ENCODE assay signal across 17 cellular contexts in the genomic region with DNA sequence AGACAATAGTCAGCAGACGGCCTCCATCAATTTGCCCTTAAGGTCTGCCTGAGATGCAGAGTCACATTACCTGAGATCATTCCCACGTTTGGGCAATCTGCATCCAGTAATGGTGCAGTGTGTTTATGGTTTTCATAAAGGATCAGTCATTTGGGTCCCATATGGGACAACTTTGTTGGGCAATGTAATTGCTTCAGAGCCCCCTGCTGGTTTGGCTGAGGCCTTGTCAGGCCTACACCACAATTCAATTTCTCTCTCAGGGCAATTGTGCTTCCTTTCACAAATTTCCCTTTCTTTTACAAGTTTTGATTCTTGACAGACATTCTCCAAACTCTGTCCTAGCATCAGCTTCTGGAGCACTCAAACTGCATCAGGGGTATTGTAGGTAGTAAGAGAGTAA.
DNase-seq lines count a peak whose midpoint lies in the region; ATAC-seq and TF ChIP-seq lines count a peak whose summit lies in the region.
"Had no signal": no experiment of that assay in that cellular context is flagged by ENCODE, and none has a peak within 500 bp of the region (broad histone marks: within the 10 kb centered on the region; RNA-seq: fewer than 3 reads in every experiment).

No MANE protein-coding gene starts in this region.

- H3K4me2 ChIP-seq in mesenchymal stem cell (ENCODE audit: low read length, poor library complexity, severe bottlenecking), result no peak overlapping the region

- TF ChIP-seq CTCF in GM06990 (IDR thresholded peaks at IDR 0.05; ENCODE audit: insufficient read depth, low read length, poor library complexity, severe bottlenecking), result peak; percentile 5
- peak; percentile 40; the same call in 1 of the 2 replicates for TF ChIP-seq CTCF in LNCAP (IDR thresholded peaks at IDR 0.05)
- TF ChIP-seq CTCF in chondrocyte (IDR thresholded peaks at IDR 0.05), result peak; percentile 21
- TF ChIP-seq CTCF in activated CD8-positive, alpha-beta T cell treated with anti-CD3 and anti-CD28 coated beads for 36 hours (IDR thresholded peaks at IDR 0.05), result no peak
- TF ChIP-seq CTCF in right atrium auricular region (IDR thresholded peaks at IDR 0.05), result no peak

- POLR2A ChIA-PET in activated CD8-positive, alpha-beta T cell treated with anti-CD3 and anti-CD28 coated beads for 36 hours (lab: Charles Lee), result no interaction called here

- H3K4me3 ChIP-seq in GM06990 (replicated peaks; ENCODE audit: low read depth, low read length) (no peak overlapping the region), mesenchymal stem cell (ENCODE audit: insufficient read depth in 1 of 2, low read depth in 1 of 2, low read length in 2 of 2) (no peak overlapping the region), right atrium auricular region (no peak overlapping the region)
- H3K4me3 ChIP-seq: dorsolateral prefrontal cortex, GM12878, left lung, SJSA1, tibial nerve had no signal

- H3K27ac ChIP-seq in mesenchymal stem cell (ENCODE audit: low read length, poor library complexity, severe bottlenecking), result no peak overlapping the region
- no peak overlapping the region for H3K27ac ChIP-seq in substantia nigra (ENCODE audit: low read depth, low read length, poor library complexity, severe bottlenecking)
- H3K27ac ChIP-seq in right atrium auricular region, result no peak overlapping the region
- H3K27ac ChIP-seq: dorsolateral prefrontal cortex, left lung, SJSA1, tibial nerve had no signal

- H3K18ac ChIP-seq in mesenchymal stem cell (ENCODE audit: low read depth in 1 of 2, low read length in 2 of 2), result no peak overlapping the region

- no peak overlapping the region for H2BK15ac ChIP-seq in mesenchymal stem cell (ENCODE audit: low read depth, poor library complexity, severe bottlenecking)

- H3K9ac ChIP-seq in mesenchymal stem cell (ENCODE audit: low read length), result no peak overlapping the region

- no peak for ATAC-seq in activated CD8-positive, alpha-beta T cell treated with anti-CD3 and anti-CD28 coated beads for 36 hours
- ATAC-seq: GM12878, left lung had no signal

- no peak overlapping the region for H2BK120ac ChIP-seq in mesenchymal stem cell (ENCODE audit: low read depth, low read length)

- no peak overlapping the region for H2AK5ac ChIP-seq in mesenchymal stem cell (ENCODE audit: low read length, severe bottlenecking)

- H2BK12ac ChIP-seq in mesenchymal stem cell (ENCODE audit: low read length in 2 of 2), result no peak overlapping the region

- no peak overlapping the region for H3K23ac ChIP-seq in mesenchymal stem cell (ENCODE audit: low read length in 2 of 2)

- no peak overlapping the region for H3K27ac Mint-ChIP-seq in chondrocyte (ENCODE audit: unreplicated experiment)
- no peak overlapping the region for H3K27ac Mint-ChIP-seq in activated CD8-positive, alpha-beta T cell treated with anti-CD3 and anti-CD28 coated beads for 36 hours
- H3K27ac Mint-ChIP-seq: nephron progenitor cell had no signal

- H3K27me3 ChIP-seq in GM06990 (replicated peaks; ENCODE audit: control insufficient read depth, insufficient read depth, low read length), result no peaks in the 10 kb centered on the region
- H3K27me3 ChIP-seq in mesenchymal stem cell (ENCODE audit: control insufficient read depth in 1 of 2, insufficient read depth in 1 of 2, low read length in 2 of 2), result no peaks in the 10 kb centered on the region
- H3K27me3 ChIP-seq in right atrium auricular region, result no peaks in the 10 kb centered on the region
- H3K27me3 ChIP-seq: dorsolateral prefrontal cortex, left lung, SJSA1, tibial nerve had no signal

- peaks cover 15% of the 10 kb centered on the region for H3K9me3 Mint-ChIP-seq in chondrocyte (ENCODE audit: low read depth)
- peaks cover 15% of the 10 kb centered on the region for H3K9me3 Mint-ChIP-seq in activated CD8-positive, alpha-beta T cell treated with anti-CD3 and anti-CD28 coated beads for 36 hours

- H3K36me3 ChIP-seq in GM06990 (ENCODE audit: control insufficient read depth, insufficient read depth, low read length) (no peaks in the 10 kb centered on the region), mesenchymal stem cell (ENCODE audit: control insufficient read depth in 1 of 2, insufficient read depth in 2 of 2, low read depth in 1 of 2, low read length in 2 of 2) (no peaks in the 10 kb centered on the region), right atrium auricular region (no peaks in the 10 kb centered on the region)
- H3K36me3 ChIP-seq: left lung, SJSA1, tibial nerve had no signal

- H3K9me3 ChIP-seq in mesenchymal stem cell (ENCODE audit: control insufficient read depth, low read length) (peaks cover 20% of the 10 kb centered on the region), right atrium auricular region (peaks cover 0 to 22% of the 10 kb centered on the region in 2 donors)
- H3K9me3 ChIP-seq: SJSA1 had no signal

- H3K4me1 ChIP-seq in mesenchymal stem cell (ENCODE audit: control insufficient read depth, insufficient read depth, low read depth, low read length) (no peaks in the 10 kb centered on the region), right atrium auricular region (no peaks in the 10 kb centered on the region)
- H3K4me1 ChIP-seq: left lung, SJSA1, tibial nerve had no signal

- no peaks in the 10 kb centered on the region for H3K4me1 Mint-ChIP-seq in chondrocyte (ENCODE audit: low read depth)
- no peaks in the 10 kb centered on the region for H3K4me1 Mint-ChIP-seq in activated CD8-positive, alpha-beta T cell treated with anti-CD3 and anti-CD28 coated beads for 36 hours (ENCODE audit: low read depth)
- H3K4me1 Mint-ChIP-seq: nephron progenitor cell had no signal

- peak overlapping the region; percentile 27 for H2AFZ ChIP-seq in mesenchymal stem cell (ENCODE audit: low read depth, low read length)

- no peak overlapping the region for H4K91ac ChIP-seq in mesenchymal stem cell (ENCODE audit: low read length)

- H3K14ac ChIP-seq in mesenchymal stem cell (ENCODE audit: low read length in 2 of 2), result no peak overlapping the region

- no peak overlapping the region for H4K8ac ChIP-seq in mesenchymal stem cell (ENCODE audit: low read length)

- no peak overlapping the region for H3K4me3 Mint-ChIP-seq in chondrocyte (ENCODE audit: unreplicated experiment)
- no peak overlapping the region for H3K4me3 Mint-ChIP-seq in activated CD8-positive, alpha-beta T cell treated with anti-CD3 and anti-CD28 coated beads for 36 hours
- H3K4me3 Mint-ChIP-seq: nephron progenitor cell had no signal

- no peak overlapping the region for H3K4ac ChIP-seq in mesenchymal stem cell (ENCODE audit: low read depth in 1 of 2, low read length in 2 of 2)

- H2BK5ac ChIP-seq in mesenchymal stem cell (ENCODE audit: low read depth, low read length, poor library complexity, severe bottlenecking), result no peak overlapping the region

- H3K36me3 Mint-ChIP-seq in chondrocyte (ENCODE audit: low read depth), result no peaks in the 10 kb centered on the region
- H3K36me3 Mint-ChIP-seq in activated CD8-positive, alpha-beta T cell treated with anti-CD3 and anti-CD28 coated beads for 36 hours (ENCODE audit: low read depth), result peaks cover 3% of the 10 kb centered on the region

- DNase-seq in GM06990 (ENCODE audit: extremely low read depth, insufficient read length) (no peak), chondrocyte (ENCODE audit: low spot score) (no peak), mesenchymal stem cell (no peak), substantia nigra (lab: John Stamatoyannopoulos, UW) (no peak), right atrium auricular region (ENCODE audit: low spot score) (no peak)
- no peak for DNase-seq in activated CD8-positive, alpha-beta T cell treated with anti-CD3 and anti-CD28 coated beads for 36 hours
- no peak for DNase-seq in activated CD8-positive, alpha-beta memory T cell treated with anti-CD3 and anti-CD28 coated beads, Interleukin-2, amount 50 U/mL, for 48 hours
- DNase-seq: activated T-cell treated with anti-CD3 and anti-CD28 coated beads for 4 hours, dorsolateral prefrontal cortex, left lung, NCI-H1105, NCI-H510A, nephron progenitor cell had no signal

- peaks cover 2% of the 10 kb centered on the region for H3K27me3 Mint-ChIP-seq in chondrocyte (ENCODE audit: low read depth)
- no peaks in the 10 kb centered on the region for H3K27me3 Mint-ChIP-seq in activated CD8-positive, alpha-beta T cell treated with anti-CD3 and anti-CD28 coated beads for 36 hours

- intact Hi-C loops in activated CD8-positive, alpha-beta T cell treated with anti-CD3 and anti-CD28 coated beads for 36 hours (cut with micrococcal nuclease), result no loop called here

- CTCF ChIA-PET in activated CD8-positive, alpha-beta T cell treated with anti-CD3 and anti-CD28 coated beads for 36 hours (lab: Charles Lee), result interaction anchor here (1.2 kb wide), 1 partner anchor 14 kb away, joined by 4 read pairs; no protein-coding TSS in a partner anchor

- no peaks in the 10 kb centered on the region for H3K79me1 ChIP-seq in mesenchymal stem cell (replicated peaks; ENCODE audit: low read length, poor library complexity, severe bottlenecking)

- WGBS in mesenchymal stem cell, result 63% methylated on average over 2 of the region's 2 CpGs

Comparison
In these comparisons a context has a peak if more than half of its experiments do, and no peak if none do; other contexts are left out.
1. CTCF ChIP-seq: peak in GM06990 (single experiment), LNCAP (single experiment) and chondrocyte (single experiment); none in activated CD8-positive, alpha-beta T cell treated with anti-CD3 and anti-CD28 coated beads for 36 hours (single experiment) and right atrium auricular region (0 of 2).